ENCODE assay signal across 1 cellular context in genomic region chr4:147707892-147708672, GRCh38.
TF ChIP-seq lines count a peak whose summit lies in the region.

No MANE protein-coding gene starts in this region.

TF ChIP-seq in H1, 55 proteins besides CTCF, POLR2A, EP300 and RAD21:
- TF ChIP-seq HDAC2 (IDR thresholded peaks at IDR 0.05; ENCODE audit: borderline replicate concordance in 1 of 2, low read depth in 2 of 2, low read length in 2 of 2): no peak
